In the genomic region with DNA sequence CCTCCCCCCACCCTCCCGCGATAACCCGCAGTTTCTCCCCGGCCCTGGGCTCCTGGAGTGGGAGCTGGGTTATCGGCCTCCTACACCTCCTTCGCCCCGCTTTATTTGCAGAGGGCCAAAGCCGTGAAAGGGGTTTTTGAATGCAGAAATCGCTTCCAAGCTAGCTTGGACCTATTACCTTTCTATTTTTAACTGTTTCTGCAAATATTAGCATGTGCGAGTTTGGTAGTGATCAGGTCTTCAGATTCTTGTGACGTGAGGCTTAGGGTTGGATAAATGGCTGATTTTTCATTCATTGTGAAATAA, we compare ENCODE assay signal across 8 cellular contexts. TPM values are rescaled to one million over a fixed set of nuclear protein-coding genes. Genes with fewer than 3 reads are reported as not detected.
DNase-seq lines count a peak whose midpoint lies in the region; ATAC-seq and TF ChIP-seq lines count a peak whose summit lies in the region.

No MANE protein-coding gene starts in this region.

- peak overlapping the region; percentile 66 to 84; a peak in 3 of 4 replicates for H3K4me3 ChIP-seq in DND-41 (ENCODE audit: low read depth in 1 of 2, low read length in 2 of 2)
- peak overlapping the region; percentile 88 for H3K4me3 ChIP-seq in OCI-LY3 (ENCODE audit: low read length)
- H3K4me3 ChIP-seq in endodermal cell (ENCODE audit: low read length): peak overlapping the region; percentile 88
- peak overlapping the region; percentile 96 for H3K4me3 ChIP-seq in osteoblast (ENCODE audit: insufficient read depth, low read length)

- H3K27me3 ChIP-seq in DND-41 (ENCODE audit: insufficient read depth, low read length, poor library complexity): no peaks in the 10 kb centered on the region
- H3K27me3 ChIP-seq in OCI-LY3 (ENCODE audit: low read depth, low read length): no peaks in the 10 kb centered on the region
- H3K27me3 ChIP-seq in endodermal cell (ENCODE audit: control insufficient read depth, insufficient read depth, low read length, poor library complexity, severe bottlenecking): no peaks in the 10 kb centered on the region
- H3K27me3 ChIP-seq in osteoblast (ENCODE audit: insufficient read depth, low read length): no peaks in the 10 kb centered on the region

- H2AFZ ChIP-seq in DND-41 (ENCODE audit: low read depth, low read length) (peak overlapping the region; percentile 60), OCI-LY3 (ENCODE audit: low read depth, low read length) (no peak overlapping the region), osteoblast (ENCODE audit: low read length) (peak overlapping the region; percentile 86)

- peaks cover 22% of the 10 kb centered on the region for H3K9me3 Mint-ChIP-seq in endodermal cell

- H3K9me3 ChIP-seq in DND-41 (ENCODE audit: insufficient read depth, low read length, severe bottlenecking) (no peaks in the 10 kb centered on the region), OCI-LY3 (ENCODE audit: insufficient read depth, low read length) (no peaks in the 10 kb centered on the region), endodermal cell (ENCODE audit: control insufficient read depth, low read length) (no peaks in the 10 kb centered on the region), osteoblast (ENCODE audit: low read depth, low read length) (no peaks in the 10 kb centered on the region)

- peak overlapping the region; percentile 98 for H3K9ac ChIP-seq in DND-41 (ENCODE audit: low read depth, low read length)
- peak overlapping the region; percentile 100 for H3K9ac ChIP-seq in OCI-LY3 (ENCODE audit: low read length)
- peak overlapping the region; percentile 87 for H3K9ac ChIP-seq in endodermal cell (ENCODE audit: extremely low read depth, low read length, poor library complexity, severe bottlenecking)

- H3K36me3 ChIP-seq in DND-41 (ENCODE audit: insufficient read depth, low read length) (no peaks in the 10 kb centered on the region; the same call in 1 of the 2 replicates), OCI-LY3 (replicated peaks; ENCODE audit: low read depth, low read length) (peaks cover 21% of the 10 kb centered on the region), endodermal cell (ENCODE audit: control insufficient read depth, insufficient read depth, low read length) (no peaks in the 10 kb centered on the region), osteoblast (ENCODE audit: insufficient read depth, low read length) (no peaks in the 10 kb centered on the region)

- no peak for ATAC-seq in DND-41 (ENCODE audit: insufficient read depth, low read depth)
- no peak for ATAC-seq in HG03045 (IDR thresholded peaks at IDR 0.05; ENCODE audit: unreplicated experiment)

- TF ChIP-seq CTCF in DND-41 (IDR thresholded peaks at IDR 0.05; ENCODE audit: borderline replicate concordance, extremely low read depth, low read length, poor library complexity, severe bottlenecking) (no peak), OCI-LY3 (IDR thresholded peaks at IDR 0.05; ENCODE audit: low read depth, low read length) (no peak), endodermal cell (conservative IDR thresholded peaks at IDR 0.05) (no peak), osteoblast (IDR thresholded peaks at IDR 0.05; ENCODE audit: extremely low read depth, low read depth, low read length) (no peak)

- DNase-seq in DND-41 (no peak), endodermal cell (no peak), osteoblast (ENCODE audit: insufficient read length, low spot score, missing footprints) (peak; percentile 84), GM19240 (ENCODE audit: insufficient read length, low spot score) (no peak), GF-D8 (lab: John Stamatoyannopoulos, UW) (no peak), NCI-H2081 (lab: John Stamatoyannopoulos, UW) (no peak)

- peaks cover 20% of the 10 kb centered on the region for H4K20me1 ChIP-seq in DND-41 (ENCODE audit: insufficient read depth, low read length)
- H4K20me1 ChIP-seq in OCI-LY3 (ENCODE audit: insufficient read depth, low read length): peaks cover 51% of the 10 kb centered on the region
- H4K20me1 ChIP-seq in osteoblast (ENCODE audit: insufficient read depth, low read length): peaks cover 55% of the 10 kb centered on the region

- H3K4me1 ChIP-seq in DND-41 (ENCODE audit: insufficient read depth, low read length) (peaks cover 34% of the 10 kb centered on the region), OCI-LY3 (ENCODE audit: low read length) (peaks cover 53% of the 10 kb centered on the region), endodermal cell (ENCODE audit: control insufficient read depth, insufficient read depth, low read length) (no peaks in the 10 kb centered on the region), osteoblast (ENCODE audit: insufficient read depth, low read length) (peaks cover 21% of the 10 kb centered on the region)

- H3K4me2 ChIP-seq in DND-41 (ENCODE audit: insufficient read depth, low read length): peak overlapping the region; percentile 75
- H3K4me2 ChIP-seq in OCI-LY3 (ENCODE audit: low read length): peak overlapping the region; percentile 87
- peak overlapping the region; percentile 90 for H3K4me2 ChIP-seq in osteoblast (ENCODE audit: insufficient read depth, low read length)

- H3K27ac Mint-ChIP-seq in endodermal cell: peak overlapping the region; percentile 88

- no peaks in the 10 kb centered on the region for H3K27me3 Mint-ChIP-seq in endodermal cell (ENCODE audit: insufficient read depth)

- H3K79me2 ChIP-seq in DND-41 (ENCODE audit: insufficient read depth, low read length): peaks cover 62% of the 10 kb centered on the region
- H3K79me2 ChIP-seq in OCI-LY3 (ENCODE audit: low read length): peaks cover 64% of the 10 kb centered on the region
- H3K79me2 ChIP-seq in osteoblast (ENCODE audit: insufficient read depth, low read length): peaks cover 62% of the 10 kb centered on the region

- H3K4me3 Mint-ChIP-seq in endodermal cell: peak overlapping the region; percentile 89

- H3K27ac ChIP-seq in DND-41 (ENCODE audit: low read length) (peak overlapping the region; percentile 87), OCI-LY3 (ENCODE audit: low read length) (peak overlapping the region; percentile 98), endodermal cell (ENCODE audit: low read depth, low read length) (peak overlapping the region; percentile 100), osteoblast (ENCODE audit: low read depth, low read length) (peak overlapping the region; percentile 80)

- H3K4me1 Mint-ChIP-seq in endodermal cell: peaks cover 40% of the 10 kb centered on the region

- 0% methylated on average over 3 to 11 of the region's 11 CpGs for WGBS in endodermal cell (ENCODE audit: insufficient coverage in 1 of 2, insufficient read length in 1 of 2), 2 experiments

- H3K36me3 Mint-ChIP-seq in endodermal cell (ENCODE audit: low read depth): peaks cover 12% of the 10 kb centered on the region

RNA-seq across cellular contexts. Expression of a gene that starts 1.3 kb away (rescaled TPM):
- total RNA-seq in endodermal cell (100 to 1,000 TPM in 1 of 2 donors, 10 to 100 TPM in 1; 88.1 to 128 TPM), osteoblast (164 and 170 TPM in 2 replicates)
- polyA plus RNA-seq in endodermal cell (2013, experiment 1 of 2): 50.6 TPM
- 48.0 TPM for polyA plus RNA-seq in endodermal cell (2013, experiment 2 of 2)
